26 cellular contexts compared by ENCODE assay signal in the genomic region with DNA sequence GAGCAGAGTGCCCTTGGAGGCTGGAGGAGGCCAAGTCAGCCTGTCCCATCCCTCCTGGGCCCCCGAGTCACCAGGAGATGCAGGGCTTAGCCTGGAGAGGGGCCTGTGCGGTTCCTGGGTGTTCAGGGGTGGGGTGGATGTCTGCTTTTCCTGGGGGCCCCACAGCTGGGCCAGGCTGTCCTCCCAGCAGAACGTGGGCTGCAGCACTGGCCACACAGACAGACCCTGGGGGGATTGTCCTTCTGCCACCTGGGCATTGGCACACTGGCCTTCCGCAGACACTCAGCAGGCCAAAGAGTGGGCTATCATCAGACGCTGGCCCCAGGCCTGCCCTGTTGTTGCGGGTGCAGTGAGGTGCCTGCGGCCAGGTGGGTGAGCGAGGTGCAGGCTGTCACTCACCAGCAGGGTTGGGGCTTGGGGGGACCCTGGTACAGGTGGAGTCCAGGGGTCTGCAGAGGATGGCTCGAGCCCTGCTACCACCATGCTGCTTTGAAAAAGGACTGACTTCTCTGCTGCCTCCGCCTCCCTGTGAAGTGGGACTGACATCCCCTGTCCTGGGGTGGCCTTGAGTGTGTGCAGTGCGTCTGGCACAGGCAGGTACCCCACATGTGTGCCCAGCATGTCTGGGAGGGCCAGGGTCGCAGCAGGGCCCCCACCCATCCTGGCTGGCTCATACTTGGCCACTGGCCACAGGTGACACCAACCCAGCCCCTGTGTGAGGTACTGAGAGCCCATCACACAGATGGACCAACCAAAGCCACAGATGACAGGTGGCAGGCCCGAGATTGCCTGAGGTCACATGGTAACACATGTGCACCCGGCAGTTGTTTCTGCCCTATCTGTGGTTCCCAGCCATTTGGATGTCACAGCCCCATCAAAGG.
"Had no signal": no experiment of that assay in that cellular context is flagged by ENCODE, and none has a peak within 500 bp of the region (broad histone marks: within the 10 kb centered on the region; RNA-seq: fewer than 3 reads in every experiment).

No MANE protein-coding gene starts in this region.

- DNase-seq: activated CD4-positive, alpha-beta T cell treated with anti-CD3 and anti-CD28 coated beads for 4 hours; activated CD4-positive, alpha-beta T cell treated with anti-CD3 and anti-CD28 coated beads, Interleukin-2, amount 50 U/mL, for 4 hours; activated effector memory CD4-positive, alpha-beta T cell treated with Interleukin-2 at 50 U/mL for 16 hours; activated naive CD4-positive, alpha-beta T cell treated with Interleukin-2 at 50 U/mL for 16 hours; body of pancreas; cerebellar nuclear complex; effector CD8-positive, alpha-beta T cell; lower lobe of right lung; mesendoderm; retina; stimulated activated CD4-positive, alpha-beta T cell treated with anti-CD3 and anti-CD28 coated beads, Interleukin-15, amount 100 ng/mL, for 24 hours; stimulated activated CD4-positive, alpha-beta T cell treated with anti-CD3 and anti-CD28 coated beads, Interleukin-2, amount 100 ng/mL, for 24 hours; stimulated activated naive B cell treated with anti-CD40 and anti-IgM and Interleukin-4, amounts not matched to agents 10 μg/mL and 1 μg/mL and 100 μg/mL, for 72 hours; stomach; T-helper 9 cell; thyroid gland; upper lobe of right lung had no signal

- H3K27me3 Mint-ChIP-seq: activated naive CD8-positive, alpha-beta T cell; stimulated activated naive B cell treated with anti-CD40 and anti-IgM and Interleukin-4, amounts not matched to agents 10 μg/mL and 1 μg/mL and 100 μg/mL, for 72 hours had no signal

- ATAC-seq: body of pancreas; left lobe of liver; lower lobe of right lung; stimulated activated naive B cell treated with anti-CD40 and anti-IgM and Interleukin-4, amounts not matched to agents 10 μg/mL and 1 μg/mL and 100 μg/mL, for 72 hours had no signal

- H3K36me3 Mint-ChIP-seq: activated naive CD8-positive, alpha-beta T cell had no signal

- H3K9me3 ChIP-seq: body of pancreas, colonic mucosa, lower lobe of right lung, neutrophil, ovary, prostate gland, stomach, thyroid gland, upper lobe of right lung had no signal

- H3K27me3 ChIP-seq: body of pancreas, colonic mucosa, neutrophil, ovary, stomach, thyroid gland, upper lobe of right lung had no signal

- H3K4me3 ChIP-seq: body of pancreas, colonic mucosa, lower lobe of right lung, ovary, prostate gland, stomach, thyroid gland, upper lobe of right lung had no signal

- H3K9me3 Mint-ChIP-seq: nephron; stimulated activated naive B cell treated with anti-CD40 and anti-IgM and Interleukin-4, amounts not matched to agents 10 μg/mL and 1 μg/mL and 100 μg/mL, for 72 hours; T-helper 1 cell treated with Interleukin-12 subunit alpha and Interleukin-12 subunit beta and Interleukin-4 antibody, amounts not matched to agents 30 μg/mL and 1 μg/mL, for 36 hours had no signal

- H3K27ac ChIP-seq: body of pancreas, colonic mucosa, lower lobe of right lung, neutrophil, ovary, prostate gland, stomach, thyroid gland, upper lobe of right lung, VCaP had no signal

- H3K4me3 Mint-ChIP-seq: activated naive CD8-positive, alpha-beta T cell; nephron; stimulated activated naive B cell treated with anti-CD40 and anti-IgM and Interleukin-4, amounts not matched to agents 10 μg/mL and 1 μg/mL and 100 μg/mL, for 72 hours; T-helper 1 cell treated with Interleukin-12 subunit alpha and Interleukin-12 subunit beta and Interleukin-4 antibody, amounts not matched to agents 30 μg/mL and 1 μg/mL, for 36 hours had no signal

- H3K4me1 ChIP-seq: prostate gland, thyroid gland had no signal

- H3K27ac Mint-ChIP-seq: activated naive CD8-positive, alpha-beta T cell; stimulated activated naive B cell treated with anti-CD40 and anti-IgM and Interleukin-4, amounts not matched to agents 10 μg/mL and 1 μg/mL and 100 μg/mL, for 72 hours; T-helper 1 cell treated with Interleukin-12 subunit alpha and Interleukin-12 subunit beta and Interleukin-4 antibody, amounts not matched to agents 30 μg/mL and 1 μg/mL, for 36 hours had no signal

- H3K36me3 ChIP-seq: colonic mucosa, lower lobe of right lung, neutrophil, ovary, prostate gland, stomach, thyroid gland, upper lobe of right lung had no signal
